Comparison of ENCODE assay signal across 10 cellular contexts in the genomic region with DNA sequence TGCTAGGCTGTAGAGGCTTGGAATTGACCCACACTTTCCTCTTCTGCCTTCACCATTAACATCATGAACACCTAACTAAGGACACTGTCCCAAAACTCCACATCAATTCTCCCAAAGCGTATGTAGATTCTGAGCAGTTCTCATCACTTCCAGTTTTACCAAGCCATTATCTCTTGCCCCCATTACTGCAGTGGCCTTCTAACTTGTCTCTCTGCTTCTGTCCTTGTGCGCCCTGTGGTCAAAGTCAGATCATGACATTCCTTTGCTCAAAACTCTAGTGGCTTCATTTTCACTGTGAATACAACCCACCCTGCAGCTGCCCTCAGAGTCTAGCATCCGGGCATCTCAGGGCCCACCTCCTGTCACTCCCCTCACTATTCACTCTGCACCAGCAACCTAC.
"Had no signal": no experiment of that assay in that cellular context is flagged by ENCODE, and none has a peak within 500 bp of the region (broad histone marks: within the 10 kb centered on the region; RNA-seq: fewer than 3 reads in every experiment).

No MANE protein-coding gene starts in this region.

- H3K27ac ChIP-seq: GM23248 had no signal

- H3K9me3 ChIP-seq: HAP-1 had no signal

- H3K36me3 ChIP-seq: HAP-1 had no signal

- H3K4me2 ChIP-seq: GM23338 had no signal

- ATAC-seq: GM23338, HCT116 had no signal

- H3K9ac ChIP-seq: GM23248 had no signal

- H2AFZ ChIP-seq: GM23248, GM23338 had no signal

- H3K4me3 ChIP-seq: GM23248, GM23338, HAP-1 had no signal

- H3K9me3 Mint-ChIP-seq: GM23338, H9, HFFc6 had no signal

- FAIRE-seq: H1, H54 had no signal

- DNase-seq: GM23248, GOT3, H9, HCEC 1CT, HFFc6 had no signal

- H3K4me1 Mint-ChIP-seq: GM23338, H9 had no signal

- H3K27ac Mint-ChIP-seq: GM23338, H9, HFFc6 had no signal

- H3K4me3 Mint-ChIP-seq: GM23338, H9, HFFc6 had no signal

- H3K4me1 ChIP-seq: HAP-1 had no signal
